Comparison of ENCODE assay signal across 8 cellular contexts in genomic region chr4:1291091-1291490, GRCh38. TPM values are rescaled to one million over a fixed set of nuclear protein-coding genes. Genes with fewer than 3 reads are reported as not detected.
DNase-seq lines count a peak whose midpoint lies in the region; ATAC-seq and TF ChIP-seq lines count a peak whose summit lies in the region.
"Had no signal": no experiment of that assay in that cellular context is flagged by ENCODE, and none has a peak within 500 bp of the region (broad histone marks: within the 10 kb centered on the region; RNA-seq: fewer than 3 reads in every experiment).

No MANE protein-coding gene starts in this region.

- H3K27ac ChIP-seq in SU-DHL-6 (ENCODE audit: low read depth, low read length) (no peak overlapping the region), foreskin keratinocyte (peak overlapping the region; percentile 65), skeletal muscle tissue (ENCODE audit: low read depth, low read length) (peak overlapping the region; percentile 84)

- H3K27me3 ChIP-seq in H7 (ENCODE audit: control insufficient read depth, insufficient read depth, low read length): no peaks in the 10 kb centered on the region
- H3K27me3 ChIP-seq in SU-DHL-6 (ENCODE audit: low read length): no peaks in the 10 kb centered on the region
- H3K27me3 ChIP-seq in foreskin keratinocyte: no peaks in the 10 kb centered on the region
- no peaks in the 10 kb centered on the region for H3K27me3 ChIP-seq in skeletal muscle tissue (ENCODE audit: control insufficient read depth in 3 of 3, insufficient read depth in 3 of 3, low read length in 3 of 3)

- H3K9me2 ChIP-seq in SU-DHL-6 (replicated peaks; ENCODE audit: insufficient read depth, low read length): no peaks in the 10 kb centered on the region

- H3K36me3 ChIP-seq in H7 (replicated peaks; ENCODE audit: control insufficient read depth, insufficient read depth, low read length): no peaks in the 10 kb centered on the region; the same call in 1 of the 2 replicates
- no peaks in the 10 kb centered on the region for H3K36me3 ChIP-seq in SU-DHL-6 (ENCODE audit: low read length)
- H3K36me3 ChIP-seq in skeletal muscle tissue (ENCODE audit: control insufficient read depth in 3 of 3, insufficient read depth in 3 of 3, low read length in 3 of 3): peaks cover 0 to 2% (median 0%) of the 10 kb centered on the region in 3 donors

- no peaks in the 10 kb centered on the region; the same call in 1 of the 2 replicates for H4K20me1 ChIP-seq in SU-DHL-6 (ENCODE audit: low read depth, low read length)

- in situ Hi-C loops in GM13976 (cut with MboI; ENCODE audit: low sequenced_read_pairs, unreplicated experiment): no loop called here

- no peak for TF ChIP-seq CTCF in SU-DHL-6 (IDR thresholded peaks at IDR 0.05; ENCODE audit: insufficient read depth, low read length, poor library complexity, severe bottlenecking)
- no peak for TF ChIP-seq CTCF in foreskin keratinocyte (conservative IDR thresholded peaks at IDR 0.05)
- TF ChIP-seq CTCF in GM13976 (IDR thresholded peaks at IDR 0.05; ENCODE audit: borderline replicate concordance, control extremely low read depth, extremely low read depth, insufficient read depth, missing control alignments): no peak

- peaks cover 56% of the 10 kb centered on the region for H3K79me2 ChIP-seq in SU-DHL-6 (ENCODE audit: insufficient read depth, low read length)

- no peak overlapping the region for H2AFZ ChIP-seq in SU-DHL-6 (ENCODE audit: low read depth, low read length, severe bottlenecking)

- TF ChIP-seq POLR2A in GM18505 (IDR thresholded peaks at IDR 0.05; ENCODE audit: borderline replicate concordance, extremely low read depth, insufficient read depth, insufficient read length): no peak

- H3K4me3 ChIP-seq in H7 (ENCODE audit: insufficient read depth, low read depth, low read length) (peak overlapping the region; percentile 92), SU-DHL-6 (ENCODE audit: insufficient read depth, low read length, poor library complexity, severe bottlenecking) (peak overlapping the region; percentile 84), skeletal muscle tissue (ENCODE audit: low read length in 3 of 3) (peak overlapping the region; percentile 76 to 86 (median 78))

- peaks cover 8% of the 10 kb centered on the region; the same call in 1 of the 2 replicates for H3K9me3 ChIP-seq in SU-DHL-6 (ENCODE audit: insufficient read depth, low read length)
- no peaks in the 10 kb centered on the region for H3K9me3 ChIP-seq in skeletal muscle tissue (ENCODE audit: control insufficient read depth in 3 of 3, low read length in 3 of 3)

- peaks cover 14% of the 10 kb centered on the region for H3K4me1 ChIP-seq in foreskin keratinocyte
- peaks cover 39 to 54% (median 44%) of the 10 kb centered on the region in 3 donors for H3K4me1 ChIP-seq in skeletal muscle tissue (ENCODE audit: control insufficient read depth in 3 of 3, insufficient read depth in 3 of 3, low read length in 3 of 3)

- ATAC-seq in foreskin keratinocyte: no peak
- ATAC-seq in GM18505 (IDR thresholded peaks at IDR 0.05; ENCODE audit: unreplicated experiment): no peak

- peak overlapping the region; percentile 71 for H3K9ac ChIP-seq in SU-DHL-6 (ENCODE audit: low read length)
- H3K9ac ChIP-seq in skeletal muscle tissue (ENCODE audit: low read depth in 1 of 3, low read length in 3 of 3): peak overlapping the region; percentile 93 to 96 (median 93)

- H3K4me2 ChIP-seq in SU-DHL-6 (ENCODE audit: low read depth, low read length, poor library complexity, severe bottlenecking): peak overlapping the region; percentile 87

- H3F3A ChIP-seq in SU-DHL-6 (ENCODE audit: insufficient read depth): no peaks in the 10 kb centered on the region

- DNase-seq in H7: peak; percentile 18
- no peak for DNase-seq in foreskin keratinocyte
- no peak for DNase-seq in NCI-H82 treated with DMSO at 0.1 percent for 48 hours (lab: John Stamatoyannopoulos, UW; ENCODE audit: unreplicated experiment)
- no peak for DNase-seq in GM13976 (ENCODE audit: low spot score)
- DNase-seq: effector CD8-positive, alpha-beta T cell had no signal

RNA-seq across cellular contexts. Expression of gene MAEA, which starts 1.4 kb away (rescaled TPM):
- total RNA-seq in H7 (2014; rRNA removed; shearing (Covaris generic)): 65.4 and 80.6 TPM in 2 replicates
- total RNA-seq in foreskin keratinocyte: 80.6 and 86.1 TPM in 2 replicates
- polyA plus RNA-seq in foreskin keratinocyte: 61.4 and 70.2 TPM in 2 replicates
- 24.5 TPM for total RNA-seq in skeletal muscle tissue

RNA-seq across cellular contexts. Expression of gene CTBP1, which starts 42.2 kb away (rescaled TPM):
- 267 and 360 TPM in 2 replicates for total RNA-seq in H7 (2014; rRNA removed; shearing (Covaris generic))
- total RNA-seq in foreskin keratinocyte: 106 and 114 TPM in 2 replicates
- 69.9 and 73.0 TPM in 2 replicates for polyA plus RNA-seq in foreskin keratinocyte
- 109 TPM for total RNA-seq in skeletal muscle tissue

RNA-seq across cellular contexts. Expression of gene UVSSA, which starts 55.9 kb away (rescaled TPM):
- total RNA-seq in H7 (2014; rRNA removed; shearing (Covaris generic)): 12.6 and 16.1 TPM in 2 replicates
- total RNA-seq in foreskin keratinocyte: 6.5 and 7.4 TPM in 2 replicates
- 2.6 and 3.3 TPM in 2 replicates for polyA plus RNA-seq in foreskin keratinocyte
- total RNA-seq in skeletal muscle tissue: 2.6 TPM
